In genomic region chr1:39408641-39409054, GRCh38 we compare ENCODE assay signal across 8 cellular contexts.
A peak's percentile ranks its signal among the peaks of the same experiment; 100 is the strongest.
DNase-seq lines count a peak whose midpoint lies in the region; ATAC-seq, FAIRE-seq and TF ChIP-seq lines count a peak whose summit lies in the region.

No MANE protein-coding gene starts in this region.

- H3K9me3 ChIP-seq in Loucy (ENCODE audit: insufficient read depth, low read depth, low read length), result no peaks in the 10 kb centered on the region
- H3K9me3 ChIP-seq in RWPE2 (ENCODE audit: severe bottlenecking), result no peaks in the 10 kb centered on the region

- no peak for TF ChIP-seq POLR2A in H54 (IDR thresholded peaks at IDR 0.05; ENCODE audit: low read depth, low read length)

- H3K9me2 ChIP-seq in Loucy (replicated peaks; ENCODE audit: low read depth, low read length), result no peaks in the 10 kb centered on the region

- H3K36me3 Mint-ChIP-seq in nephron progenitor cell (ENCODE audit: low read depth), result peaks cover 16% of the 10 kb centered on the region
- peaks cover 15% of the 10 kb centered on the region for H3K36me3 Mint-ChIP-seq in stimulated activated naive CD8-positive, alpha-beta T cell treated with anti-CD3 and anti-CD28 coated beads, Interleukin-15, Interleukin-2, amounts not matched to agents 100 ng/mL and 50 ng/mL, for 24 hours (ENCODE audit: low read depth)

- H3K36me3 ChIP-seq in Loucy (ENCODE audit: insufficient read depth, low read length), result peaks cover 30% of the 10 kb centered on the region; the same call in 1 of the 2 replicates
- H3K36me3 ChIP-seq in RWPE2 (ENCODE audit: low read depth), result peaks cover 14% of the 10 kb centered on the region; the same call in 1 of the 2 replicates

- peaks cover 14% of the 10 kb centered on the region; the same call in 1 of the 2 replicates for H3F3A ChIP-seq in Loucy (ENCODE audit: low read depth)

- H3K27me3 ChIP-seq in Loucy (ENCODE audit: insufficient read depth, low read length, poor library complexity, severe bottlenecking) (no peaks in the 10 kb centered on the region), RWPE2 (ENCODE audit: insufficient read depth, poor library complexity, severe bottlenecking) (no peaks in the 10 kb centered on the region)

- peaks cover 57% of the 10 kb centered on the region for H4K20me1 ChIP-seq in Loucy (ENCODE audit: insufficient read depth, low read length, poor library complexity, severe bottlenecking)

- TF ChIP-seq CTCF in Loucy (conservative IDR thresholded peaks at IDR 0.05; ENCODE audit: low read length) (no peak), RWPE2 (IDR thresholded peaks at IDR 0.05; ENCODE audit: poor library complexity, severe bottlenecking) (no peak), nephron progenitor cell (IDR thresholded peaks at IDR 0.05) (no peak)

- peaks cover 63% of the 10 kb centered on the region for H3K4me1 Mint-ChIP-seq in nephron progenitor cell
- H3K4me1 Mint-ChIP-seq in stimulated activated naive CD8-positive, alpha-beta T cell treated with anti-CD3 and anti-CD28 coated beads, Interleukin-15, Interleukin-2, amounts not matched to agents 100 ng/mL and 50 ng/mL, for 24 hours (ENCODE audit: low read depth), result peaks cover 66% of the 10 kb centered on the region

- H3K27ac ChIP-seq in RWPE2 (ENCODE audit: poor library complexity, severe bottlenecking), result peak overlapping the region; percentile 67

- H3K9ac ChIP-seq in Loucy (ENCODE audit: low read depth, low read length, poor library complexity, severe bottlenecking), result peak overlapping the region; percentile 75

- peak overlapping the region; percentile 94 for H3K4me2 ChIP-seq in Loucy (ENCODE audit: low read depth, low read length, poor library complexity, severe bottlenecking)

- DNase-seq in DMS79 treated with DMSO at 0.1 percent for 48 hours (lab: John Stamatoyannopoulos, UW), result peak; percentile 90
- peak; percentile 95 for DNase-seq in H54 (ENCODE audit: insufficient read length, low spot score)
- peak; percentile 97 for DNase-seq in RWPE2 (ENCODE audit: low spot score)
- DNase-seq in activated effector memory CD4-positive, alpha-beta T cell treated with anti-CD3 and anti-CD28 coated beads, Interleukin-2, amount 50 U/mL, for 16 hours, result peak; percentile 94
- DNase-seq in fibroblast of the conjunctiva (ENCODE audit: low read depth), result peak; percentile 93
- DNase-seq in nephron progenitor cell, result peak; percentile 96

- H3K27ac Mint-ChIP-seq in nephron progenitor cell, result no peak overlapping the region
- no peak overlapping the region for H3K27ac Mint-ChIP-seq in stimulated activated naive CD8-positive, alpha-beta T cell treated with anti-CD3 and anti-CD28 coated beads, Interleukin-15, Interleukin-2, amounts not matched to agents 100 ng/mL and 50 ng/mL, for 24 hours

- H3K4me1 ChIP-seq in Loucy (ENCODE audit: insufficient read depth, low read length, poor library complexity, severe bottlenecking), result peaks cover 36% of the 10 kb centered on the region
- H3K4me1 ChIP-seq in RWPE2 (ENCODE audit: insufficient read depth, poor library complexity, severe bottlenecking), result peaks cover 42% of the 10 kb centered on the region

- H3K9me3 Mint-ChIP-seq in nephron progenitor cell, result no peaks in the 10 kb centered on the region
- H3K9me3 Mint-ChIP-seq in stimulated activated naive CD8-positive, alpha-beta T cell treated with anti-CD3 and anti-CD28 coated beads, Interleukin-15, Interleukin-2, amounts not matched to agents 100 ng/mL and 50 ng/mL, for 24 hours, result no peaks in the 10 kb centered on the region

- H3K79me2 ChIP-seq in Loucy (ENCODE audit: insufficient read depth, low read length), result peaks cover 63% of the 10 kb centered on the region

- peak overlapping the region; percentile 64; the same call in 1 of the 2 replicates for H2AFZ ChIP-seq in Loucy (ENCODE audit: low read length)

- peak; percentile 81 for ATAC-seq in RWPE2 (ENCODE audit: low read depth)

- H3K4me3 Mint-ChIP-seq in nephron progenitor cell, result peak overlapping the region; percentile 93
- peak overlapping the region; percentile 84 for H3K4me3 Mint-ChIP-seq in stimulated activated naive CD8-positive, alpha-beta T cell treated with anti-CD3 and anti-CD28 coated beads, Interleukin-15, Interleukin-2, amounts not matched to agents 100 ng/mL and 50 ng/mL, for 24 hours

- peaks cover 2% of the 10 kb centered on the region for H3K27me3 Mint-ChIP-seq in nephron progenitor cell (ENCODE audit: low read depth, poor library complexity)
- H3K27me3 Mint-ChIP-seq in stimulated activated naive CD8-positive, alpha-beta T cell treated with anti-CD3 and anti-CD28 coated beads, Interleukin-15, Interleukin-2, amounts not matched to agents 100 ng/mL and 50 ng/mL, for 24 hours, result no peaks in the 10 kb centered on the region

- no peak for FAIRE-seq in H54 (lab: Jason Lieb, UNC)

- H3K4me3 ChIP-seq in Loucy (ENCODE audit: low read length, poor library complexity, severe bottlenecking) (peak overlapping the region; percentile 83), RWPE2 (ENCODE audit: severe bottlenecking) (peak overlapping the region; percentile 85)

Comparison
In these comparisons a context has a peak if more than half of its experiments do, and no peak if none do; other contexts are left out.
1. Peak in every context shown above with its lines: DNase-seq, ATAC-seq, H3K4me3 ChIP-seq and H3K27ac ChIP-seq.